Comparison of ENCODE assay signal across 1 cellular context in genomic region chr1:28259252-28259934, GRCh38.
TF ChIP-seq lines count a peak whose summit lies in the region.

SESN2 (plus strand) TSS chr1:28259518; CDS start chr1:28259848, 330 bp downstream.

TF ChIP-seq in HepG2, 621 proteins besides CTCF, POLR2A, EP300 and RAD21 (continued from another document and continues in another):
- TF ChIP-seq ZNF33A (CRISPR knock-in tag; IDR thresholded peaks at IDR 0.05; ENCODE audit: borderline replicate concordance) (0 out of 2 replicates have a peak, but pooled peaks have one; percentile 61), ZNF749 (CRISPR knock-in tag; IDR thresholded peaks at IDR 0.05; ENCODE audit: borderline replicate concordance) (peak; percentile 57; the same call in 1 of the 2 replicates), PHF20 (CRISPR knock-in tag; IDR thresholded peaks at IDR 0.05) (no peak), THYN1 (CRISPR knock-in tag; IDR thresholded peaks at IDR 0.05; ENCODE audit: borderline replicate concordance, low read depth) (no peak), ZNF230 (CRISPR knock-in tag; IDR thresholded peaks at IDR 0.05) (0 out of 2 replicates have a peak, but pooled peaks have one; percentile 47), ZBTB8A (CRISPR knock-in tag; IDR thresholded peaks at IDR 0.05; ENCODE audit: borderline replicate concordance, low read depth) (no peak), POGZ (CRISPR knock-in tag; IDR thresholded peaks at IDR 0.05) (no peak), ZNF256 (CRISPR knock-in tag; conservative IDR thresholded peaks at IDR 0.05) (0 out of 2 replicates have a peak, but pooled peaks have one; percentile 52), FOXK1 (CRISPR knock-in tag; IDR thresholded peaks at IDR 0.05; ENCODE audit: borderline replicate concordance, low read depth) (peak; percentile 39; the same call in 1 of the 2 replicates), KIAA2018 (CRISPR knock-in tag; IDR thresholded peaks at IDR 0.05; ENCODE audit: borderline replicate concordance) (no peak), ZSCAN5A (CRISPR knock-in tag; IDR thresholded peaks at IDR 0.05; ENCODE audit: borderline replicate concordance) (no peak), HOXD1 (CRISPR knock-in tag; IDR thresholded peaks at IDR 0.05) (peak; percentile 77), ZBTB42 (CRISPR knock-in tag; IDR thresholded peaks at IDR 0.05) (no peak), CEBPG (CRISPR knock-in tag; IDR thresholded peaks at IDR 0.05) (peak; percentile 87), ZNF224 (CRISPR knock-in tag; IDR thresholded peaks at IDR 0.05) (peak; percentile 90), EED (CRISPR knock-in tag; IDR thresholded peaks at IDR 0.05) (peak; percentile 42; the same call in 1 of the 2 replicates), ZNF333 (CRISPR knock-in tag; IDR thresholded peaks at IDR 0.05; ENCODE audit: borderline replicate concordance) (no peak), ZNF687 (CRISPR knock-in tag; IDR thresholded peaks at IDR 0.05) (peak; percentile 67), ZNF567 (CRISPR knock-in tag; IDR thresholded peaks at IDR 0.05; ENCODE audit: borderline replicate concordance) (0 out of 2 replicates have a peak, but pooled peaks have one; percentile 26), ZFY (CRISPR knock-in tag; IDR thresholded peaks at IDR 0.05) (peak; percentile 59), U2AF1 (optimal IDR thresholded peaks at IDR 0.05; ENCODE audit: low read depth, low read length) (peak; percentile 37), CREM (IDR thresholded peaks at IDR 0.05) (peak; percentile 67), CREM (CRISPR knock-in tag; IDR thresholded peaks at IDR 0.05) (no peak), ZNF577 (CRISPR knock-in tag; IDR thresholded peaks at IDR 0.05; ENCODE audit: borderline replicate concordance, low read depth) (no peak), TFAP4 (IDR thresholded peaks at IDR 0.05; ENCODE audit: borderline replicate concordance, low read depth) (peak; percentile 26; the same call in 1 of the 2 replicates), GABPA (IDR thresholded peaks at IDR 0.05; ENCODE audit: low read depth, low read length) (no peak), GABPA (CRISPR knock-in tag; IDR thresholded peaks at IDR 0.05; ENCODE audit: low read depth) (peak; percentile 72), NFYB (CRISPR knock-in tag; IDR thresholded peaks at IDR 0.05) (peak; percentile 89), ZNF556 (CRISPR knock-in tag; IDR thresholded peaks at IDR 0.05; ENCODE audit: borderline replicate concordance) (0 out of 2 replicates have a peak, but pooled peaks have one; percentile 18), SCMH1 (CRISPR knock-in tag; IDR thresholded peaks at IDR 0.05; ENCODE audit: borderline replicate concordance) (no peak), ZNF225 (CRISPR knock-in tag; IDR thresholded peaks at IDR 0.05) (no peak; the same call in 1 of the 2 replicates), ZGPAT (CRISPR knock-in tag; IDR thresholded peaks at IDR 0.05) (peak; percentile 84), ZBTB7B (CRISPR knock-in tag; IDR thresholded peaks at IDR 0.05) (0 out of 2 replicates have a peak, but pooled peaks have one; percentile 6), ZFP41 (CRISPR knock-in tag; IDR thresholded peaks at IDR 0.05; ENCODE audit: borderline replicate concordance) (peak; percentile 15; the same call in 1 of the 2 replicates), NKX3-1 (CRISPR knock-in tag; IDR thresholded peaks at IDR 0.05) (peak; percentile 68; the same call in 1 of the 2 replicates), WIZ (CRISPR knock-in tag; IDR thresholded peaks at IDR 0.05) (no peak), ERF (CRISPR knock-in tag; IDR thresholded peaks at IDR 0.05) (peak; percentile 48; the same call in 1 of the 2 replicates), ELF1 (CRISPR knock-in tag; IDR thresholded peaks at IDR 0.05) (no peak), ZNF367 (CRISPR knock-in tag; IDR thresholded peaks at IDR 0.05; ENCODE audit: borderline replicate concordance) (no peak; the same call in 1 of the 2 replicates), AGO2 (optimal IDR thresholded peaks at IDR 0.05; ENCODE audit: low read depth, low read length) (peak; percentile 68), BCL3 (CRISPR knock-in tag; IDR thresholded peaks at IDR 0.05) (peak; percentile 70; the same call in 1 of the 2 replicates), TEAD3 (CRISPR knock-in tag; optimal IDR thresholded peaks at IDR 0.05; ENCODE audit: borderline replicate concordance) (no peak), JDP2 (CRISPR knock-in tag; IDR thresholded peaks at IDR 0.05; ENCODE audit: borderline replicate concordance) (no peak), THAP7 (CRISPR knock-in tag; IDR thresholded peaks at IDR 0.05) (0 out of 2 replicates have a peak, but pooled peaks have one; percentile 24), ZNF580 (CRISPR knock-in tag; IDR thresholded peaks at IDR 0.05; ENCODE audit: borderline replicate concordance, low read depth) (0 out of 2 replicates have a peak, but pooled peaks have one; percentile 41), KLF12 (CRISPR knock-in tag; IDR thresholded peaks at IDR 0.05; ENCODE audit: borderline replicate concordance) (peak; percentile 41; the same call in 1 of the 2 replicates), KLF16 (CRISPR knock-in tag; IDR thresholded peaks at IDR 0.05) (0 out of 4 replicates have a peak, but pooled peaks of 1 of the 2 experiments have one; percentile 47)
